Comparison of ENCODE assay signal across 20 cellular contexts in the genomic region with DNA sequence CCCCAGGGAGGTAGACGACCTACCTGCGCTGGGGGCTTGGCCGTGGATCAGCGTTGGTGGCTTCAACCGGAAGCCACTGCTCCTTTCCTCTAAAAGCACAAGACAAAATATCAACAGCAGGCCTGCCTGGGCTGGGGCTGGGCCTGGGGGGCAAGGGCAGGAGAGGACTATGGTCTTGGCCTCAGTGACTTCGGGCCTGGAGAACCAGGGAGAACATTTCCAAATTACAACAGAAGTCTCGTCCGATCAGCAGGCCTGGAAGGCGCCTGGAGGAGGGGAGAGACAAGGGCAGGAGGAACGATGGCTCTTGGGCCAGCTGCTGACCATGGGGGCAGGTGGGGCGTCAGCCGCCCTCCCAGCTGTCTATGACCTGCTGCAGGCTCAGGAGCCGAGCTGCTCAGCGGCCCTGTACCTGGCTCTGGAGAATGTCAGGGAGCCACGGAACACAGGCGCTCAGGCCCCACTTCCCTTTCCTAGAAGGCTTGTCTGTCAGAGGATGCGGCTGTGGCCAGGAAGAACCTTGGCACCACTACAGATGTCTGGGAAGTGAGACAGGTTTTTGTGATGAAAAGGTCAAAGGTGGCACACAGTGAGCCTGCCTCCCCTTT. TPM values are rescaled to one million over a fixed set of nuclear protein-coding genes. Genes with fewer than 3 reads are reported as not detected.
DNase-seq lines count a peak whose midpoint lies in the region; ATAC-seq and TF ChIP-seq lines count a peak whose summit lies in the region.
"Had no signal": no experiment of that assay in that cellular context is flagged by ENCODE, and none has a peak within 500 bp of the region (broad histone marks: within the 10 kb centered on the region; RNA-seq: fewer than 3 reads in every experiment).

No MANE protein-coding gene starts in this region.

- H3K9me3 Mint-ChIP-seq in mesothelial cell of epicardium = no peaks in the 10 kb centered on the region
- H3K9me3 Mint-ChIP-seq in chondrocyte (ENCODE audit: low read depth) = no peaks in the 10 kb centered on the region
- H3K9me3 Mint-ChIP-seq: stimulated activated naive CD8-positive, alpha-beta T cell treated with anti-CD3 and anti-CD28 coated beads, Interleukin-15, Interleukin-2, amounts not matched to agents 100 ng/mL and 50 ng/mL, for 24 hours had no signal

- no peak overlapping the region for H3K9ac ChIP-seq in mammary epithelial cell (ENCODE audit: insufficient read depth, low read length)

- H3K36me3 Mint-ChIP-seq in mesothelial cell of epicardium (peaks cover 17% of the 10 kb centered on the region), chondrocyte (ENCODE audit: low read depth) (peaks cover 5% of the 10 kb centered on the region)

- no peaks in the 10 kb centered on the region for H4K20me1 ChIP-seq in mammary epithelial cell (ENCODE audit: insufficient read depth, low read length)

- H3K27me3 Mint-ChIP-seq in mesothelial cell of epicardium (ENCODE audit: low read depth) = no peaks in the 10 kb centered on the region
- no peaks in the 10 kb centered on the region for H3K27me3 Mint-ChIP-seq in chondrocyte (ENCODE audit: low read depth)
- H3K27me3 Mint-ChIP-seq: stimulated activated naive CD8-positive, alpha-beta T cell treated with anti-CD3 and anti-CD28 coated beads, Interleukin-15, Interleukin-2, amounts not matched to agents 100 ng/mL and 50 ng/mL, for 24 hours had no signal

- H3K27ac Mint-ChIP-seq in mesothelial cell of epicardium (peak overlapping the region; percentile 43), chondrocyte (ENCODE audit: unreplicated experiment) (no peak overlapping the region)
- H3K27ac Mint-ChIP-seq: stimulated activated naive CD8-positive, alpha-beta T cell treated with anti-CD3 and anti-CD28 coated beads, Interleukin-15, Interleukin-2, amounts not matched to agents 100 ng/mL and 50 ng/mL, for 24 hours had no signal

- H3K79me2 ChIP-seq in mammary epithelial cell (ENCODE audit: insufficient read depth, low read length) = peaks cover 32% of the 10 kb centered on the region

- dilution Hi-C loops in mammary epithelial cell (cut with HindIII; ENCODE audit: low sequenced_read_pairs) = loop anchor here (5.0 kb wide), 1 partner anchor 34 kb away; no protein-coding TSS in a partner anchor

- H3K27me3 ChIP-seq in breast epithelium (no peaks in the 10 kb centered on the region), mammary epithelial cell (ENCODE audit: insufficient read depth, low read length) (no peaks in the 10 kb centered on the region), transverse colon (no peaks in the 10 kb centered on the region)
- H3K27me3 ChIP-seq: gastrocnemius medialis had no signal

- peaks cover 15% of the 10 kb centered on the region for H3K4me1 Mint-ChIP-seq in mesothelial cell of epicardium
- H3K4me1 Mint-ChIP-seq in chondrocyte (ENCODE audit: low read depth) = peaks cover 25% of the 10 kb centered on the region

- H3K4me1 ChIP-seq in breast epithelium (no peaks in the 10 kb centered on the region), mammary epithelial cell (ENCODE audit: insufficient read depth, low read length) (no peaks in the 10 kb centered on the region), transverse colon (peaks cover 6 to 29% (median 17%) of the 10 kb centered on the region in 4 donors)
- H3K4me1 ChIP-seq: A549 had no signal

- DNase-seq in breast epithelium (ENCODE audit: low spot score in 2 of 2) = no peak
- DNase-seq in mammary epithelial cell = no peak
- peak; percentile 34 for DNase-seq in dermis blood vessel endothelial cell
- no peak for DNase-seq in mesothelial cell of epicardium (ENCODE audit: low spot score in 2 of 2, unreplicated experiment in 2 of 2)
- DNase-seq in transverse colon = no peak
- no peak for DNase-seq in chondrocyte (ENCODE audit: low spot score)
- DNase-seq: activated T-cell treated with anti-CD3 and anti-CD28 coated beads for 4 hours, gastrocnemius medialis, Kasumi-1, left colon, mucosa of descending colon, NCI-H526 treated with DMSO at 0.1 percent for 48 hours, Right ventricle myocardium superior had no signal

- in situ Hi-C loops in mammary epithelial cell (cut with MboI; ENCODE audit: low sequenced_read_pairs in 2 of 2) = no loop called here
- in situ Hi-C loops in transverse colon (cut with MboI; ENCODE audit: low pct_ligation_motif_present in 1 of 4, low pct_unique_long_range_greater_than_20kb in 1 of 4, low sequenced_read_pairs in 3 of 4) = no loop called here

- no TSS peak for BruUV-seq in mammary epithelial cell (replicated peaks; lab: Mats Ljungman, UMichigan)

- H3K4me3 Mint-ChIP-seq in mesothelial cell of epicardium = no peak overlapping the region
- no peak overlapping the region for H3K4me3 Mint-ChIP-seq in chondrocyte (ENCODE audit: unreplicated experiment)
- H3K4me3 Mint-ChIP-seq: stimulated activated naive CD8-positive, alpha-beta T cell treated with anti-CD3 and anti-CD28 coated beads, Interleukin-15, Interleukin-2, amounts not matched to agents 100 ng/mL and 50 ng/mL, for 24 hours had no signal

- ATAC-seq in HG03025 (IDR thresholded peaks at IDR 0.05; ENCODE audit: low FRiP score, unreplicated experiment) (no peak), HG02678 (IDR thresholded peaks at IDR 0.05; ENCODE audit: unreplicated experiment) (no peak)
- ATAC-seq: A549, gastrocnemius medialis, left colon, mucosa of descending colon, sciatic nerve had no signal

- no peak overlapping the region for H2AFZ ChIP-seq in mammary epithelial cell (ENCODE audit: low read depth, low read length)

- no peak for TF ChIP-seq CTCF in breast epithelium (IDR thresholded peaks at IDR 0.05)
- TF ChIP-seq CTCF in mammary epithelial cell (conservative IDR thresholded peaks at IDR 0.05 in 1 of 2, IDR thresholded peaks at IDR 0.05 in 1 of 2; ENCODE audit: extremely low read depth in 1 of 2, insufficient read depth in 1 of 2, low read depth in 1 of 2, low read length in 2 of 2) = no peak
- TF ChIP-seq CTCF in mesothelial cell of epicardium (IDR thresholded peaks at IDR 0.05; ENCODE audit: unreplicated experiment) = no peak
- TF ChIP-seq CTCF in transverse colon (IDR thresholded peaks at IDR 0.05) = no peak
- TF ChIP-seq CTCF in chondrocyte (IDR thresholded peaks at IDR 0.05) = no peak

- intact Hi-C loops in breast epithelium (cut with DNase I; ENCODE audit: low total_unique reads) (no loop called here), mammary epithelial cell (cut with micrococcal nuclease) (no loop called here), transverse colon (cut with DNase I; ENCODE audit: low total_unique reads) (no loop called here)

- CTCF ChIA-PET in mammary epithelial cell (lab: Charles Lee; ENCODE audit: low non-redundant PET) = no interaction called here

- TF ChIP-seq POLR2A in breast epithelium (IDR thresholded peaks at IDR 0.05) (no peak), transverse colon (IDR thresholded peaks at IDR 0.05) (no peak)

- H3K4me3 ChIP-seq in breast epithelium (no peak overlapping the region), mammary epithelial cell (replicated peaks in 1 of 3; ENCODE audit: insufficient read depth in 1 of 3, low read depth in 2 of 3, low read length in 3 of 3) (no peak overlapping the region), transverse colon (no peak overlapping the region)
- H3K4me3 ChIP-seq: A549, coronary artery, gastrocnemius medialis, mucosa of descending colon had no signal

- H3K36me3 ChIP-seq in breast epithelium (peaks cover 11% of the 10 kb centered on the region), mammary epithelial cell (ENCODE audit: insufficient read depth, low read length) (peaks cover 5% of the 10 kb centered on the region), transverse colon (peaks cover 0 to 5% (median 0%) of the 10 kb centered on the region in 4 donors)

- TF ChIP-seq EP300 in transverse colon (IDR thresholded peaks at IDR 0.05; ENCODE audit: low read depth) = no peak

- H3K9me3 ChIP-seq in breast epithelium (no peaks in the 10 kb centered on the region), mammary epithelial cell (replicated peaks; ENCODE audit: insufficient read depth, low read length) (no peaks in the 10 kb centered on the region), transverse colon (no peaks in the 10 kb centered on the region)
- H3K9me3 ChIP-seq: A549, gastrocnemius medialis, mucosa of descending colon had no signal

- H3K27ac ChIP-seq in breast epithelium = peak overlapping the region; percentile 71 to 81
- no peak overlapping the region for H3K27ac ChIP-seq in mammary epithelial cell (ENCODE audit: insufficient read depth, low read depth, low read length)
- peak overlapping the region; percentile 7 to 65 (median 61) for H3K27ac ChIP-seq in transverse colon
- H3K27ac ChIP-seq: A549, C4-2B, coronary artery, gastrocnemius medialis had no signal

- 98% methylated on average over 14 of the region's 17 CpGs for WGBS in mammary epithelial cell (ENCODE audit: low coverage, missing lambda C conversion rate)
- WGBS in transverse colon (ENCODE audit: low coverage in 1 of 2), 2 donors = 80% methylated on average over 17 of the region's 17 CpGs; no CpG with 5 or more reads in 1 of the 2 donors

- H3K4me2 ChIP-seq in mammary epithelial cell (ENCODE audit: insufficient read depth, low read depth, low read length) = no peak overlapping the region
- H3K4me2 ChIP-seq: A549 had no signal

RNA-seq across cellular contexts. Expression of a gene that starts 19.4 kb away (rescaled TPM):
- total RNA-seq in breast epithelium (10 to 100 TPM in 2 of 3 donors, 1 to 10 TPM in 1; 9.4 to 19.0 (median 16.4) TPM), mammary epithelial cell (10 to 100 TPM in 1 of 2 donors, 1 to 10 TPM in 1; 9.0 to 15.0 TPM), dermis blood vessel endothelial cell (2.6 and 3.7 TPM in 2 replicates), mesothelial cell of epicardium (16.2 to 17.2 TPM (median 16.7 TPM) in 3 replicates), transverse colon (10 to 100 TPM; 24.6 to 57.3 (median 38.0) TPM), chondrocyte (7.2 to 11.9 TPM (median 10.5 TPM) in 3 replicates)
- polyA plus RNA-seq in mammary epithelial cell = 8.8 TPM
- polyA minus RNA-seq in mammary epithelial cell = 1.7 TPM

RNA-seq across cellular contexts. Expression of a gene that starts 28.8 kb away (rescaled TPM):
- total RNA-seq in breast epithelium (10 to 100 TPM in 1 of 3 donors, 1 to 10 TPM in 2; 6.1 to 11.8 (median 9.2) TPM), mammary epithelial cell (1 to 10 TPM; 3.4 to 7.3 TPM), dermis blood vessel endothelial cell (6.0 and 8.5 TPM in 2 replicates), mesothelial cell of epicardium (11.0 to 12.3 TPM (median 11.0 TPM) in 3 replicates), transverse colon (10 to 100 TPM in 2 of 4 donors, 1 to 10 TPM in 2; 8.9 to 59.5 (median 18.4) TPM), chondrocyte (5.6 to 6.5 TPM (median 6.1 TPM) in 3 replicates)
- 1.2 TPM for polyA plus RNA-seq in mammary epithelial cell
- 1.4 TPM for polyA minus RNA-seq in mammary epithelial cell

RNA-seq across cellular contexts. Expression of a gene that starts 29.9 kb away (rescaled TPM):
- total RNA-seq in breast epithelium (100 to 1,000 TPM; 186 to 278 (median 186) TPM), mammary epithelial cell (100 to 1,000 TPM; 223 to 257 TPM), dermis blood vessel endothelial cell (283 and 366 TPM in 2 replicates), mesothelial cell of epicardium (229 to 235 TPM (median 233 TPM) in 3 replicates), transverse colon (100 to 1,000 TPM; 149 to 352 (median 235) TPM), chondrocyte (202 to 224 TPM (median 204 TPM) in 3 replicates)
- polyA plus RNA-seq in mammary epithelial cell = 522 TPM
- 25.0 TPM for polyA minus RNA-seq in mammary epithelial cell

RNA-seq across cellular contexts. Expression of a gene that starts 44.4 kb away (rescaled TPM):
- 10 to 100 TPM; 54.4 to 66.2 (median 64.9) TPM for total RNA-seq in breast epithelium
- 10 to 100 TPM; 41.0 to 73.9 TPM for total RNA-seq in mammary epithelial cell
- 62.7 TPM for polyA plus RNA-seq in mammary epithelial cell
- polyA minus RNA-seq in mammary epithelial cell = 116 TPM
- total RNA-seq in dermis blood vessel endothelial cell = 39.0 and 51.2 TPM in 2 replicates
- 83.3 to 89.8 TPM (median 87.2 TPM) in 3 replicates for total RNA-seq in mesothelial cell of epicardium
- total RNA-seq in transverse colon = 100 to 1,000 TPM in 1 of 4 donors, 10 to 100 TPM in 3; 58.9 to 175 (median 65.0) TPM
- total RNA-seq in chondrocyte = 53.5 to 65.5 TPM (median 57.7 TPM) in 3 replicates
